In genomic region chr1:54407957-54408700, GRCh38 we compare ENCODE assay signal across 1 cellular context.
TF ChIP-seq lines count a peak whose summit lies in the region.

No MANE protein-coding gene starts in this region.

TF ChIP-seq in K562, 482 proteins besides CTCF, POLR2A, EP300 and RAD21 (continued from another document and continues in another):
- TF ChIP-seq, protein P1, sequence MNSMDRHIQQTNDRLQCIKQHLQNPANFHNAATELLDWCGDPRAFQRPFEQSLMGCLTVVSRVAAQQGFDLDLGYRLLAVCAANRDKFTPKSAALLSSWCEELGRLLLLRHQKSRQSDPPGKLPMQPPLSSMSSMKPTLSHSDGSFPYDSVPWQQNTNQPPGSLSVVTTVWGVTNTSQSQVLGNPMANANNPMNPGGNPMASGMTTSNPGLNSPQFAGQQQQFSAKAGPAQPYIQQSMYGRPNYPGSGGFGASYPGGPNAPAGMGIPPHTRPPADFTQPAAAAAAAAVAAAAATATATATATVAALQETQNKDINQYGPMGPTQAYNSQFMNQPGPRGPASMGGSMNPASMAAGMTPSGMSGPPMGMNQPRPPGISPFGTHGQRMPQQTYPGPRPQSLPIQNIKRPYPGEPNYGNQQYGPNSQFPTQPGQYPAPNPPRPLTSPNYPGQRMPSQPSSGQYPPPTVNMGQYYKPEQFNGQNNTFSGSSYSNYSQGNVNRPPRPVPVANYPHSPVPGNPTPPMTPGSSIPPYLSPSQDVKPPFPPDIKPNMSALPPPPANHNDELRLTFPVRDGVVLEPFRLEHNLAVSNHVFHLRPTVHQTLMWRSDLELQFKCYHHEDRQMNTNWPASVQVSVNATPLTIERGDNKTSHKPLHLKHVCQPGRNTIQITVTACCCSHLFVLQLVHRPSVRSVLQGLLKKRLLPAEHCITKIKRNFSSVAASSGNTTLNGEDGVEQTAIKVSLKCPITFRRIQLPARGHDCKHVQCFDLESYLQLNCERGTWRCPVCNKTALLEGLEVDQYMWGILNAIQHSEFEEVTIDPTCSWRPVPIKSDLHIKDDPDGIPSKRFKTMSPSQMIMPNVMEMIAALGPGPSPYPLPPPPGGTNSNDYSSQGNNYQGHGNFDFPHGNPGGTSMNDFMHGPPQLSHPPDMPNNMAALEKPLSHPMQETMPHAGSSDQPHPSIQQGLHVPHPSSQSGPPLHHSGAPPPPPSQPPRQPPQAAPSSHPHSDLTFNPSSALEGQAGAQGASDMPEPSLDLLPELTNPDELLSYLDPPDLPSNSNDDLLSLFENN (IDR thresholded peaks at IDR 0.05; ENCODE audit: low read depth in 2 of 2, low read length in 2 of 2): 0 out of 4 replicates have a peak, but pooled peaks of 1 of the 2 experiments have one; percentile 24
- peak; percentile 32 for TF ChIP-seq BRD9 (IDR thresholded peaks at IDR 0.05; ENCODE audit: low read depth, partially characterized antibody)
- TF ChIP-seq, protein P2, sequence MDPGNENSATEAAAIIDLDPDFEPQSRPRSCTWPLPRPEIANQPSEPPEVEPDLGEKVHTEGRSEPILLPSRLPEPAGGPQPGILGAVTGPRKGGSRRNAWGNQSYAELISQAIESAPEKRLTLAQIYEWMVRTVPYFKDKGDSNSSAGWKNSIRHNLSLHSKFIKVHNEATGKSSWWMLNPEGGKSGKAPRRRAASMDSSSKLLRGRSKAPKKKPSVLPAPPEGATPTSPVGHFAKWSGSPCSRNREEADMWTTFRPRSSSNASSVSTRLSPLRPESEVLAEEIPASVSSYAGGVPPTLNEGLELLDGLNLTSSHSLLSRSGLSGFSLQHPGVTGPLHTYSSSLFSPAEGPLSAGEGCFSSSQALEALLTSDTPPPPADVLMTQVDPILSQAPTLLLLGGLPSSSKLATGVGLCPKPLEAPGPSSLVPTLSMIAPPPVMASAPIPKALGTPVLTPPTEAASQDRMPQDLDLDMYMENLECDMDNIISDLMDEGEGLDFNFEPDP (CRISPR knock-in tag; IDR thresholded peaks at IDR 0.05): 0 out of 2 replicates have a peak, but pooled peaks have one; percentile 25
- no peak for TF ChIP-seq YBX1 (IDR thresholded peaks at IDR 0.05)
- TF ChIP-seq JUNB (CRISPR knock-in tag; conservative IDR thresholded peaks at IDR 0.05): 0 out of 2 replicates have a peak, but pooled peaks have one; percentile 41
- TF ChIP-seq DACH1 (IDR thresholded peaks at IDR 0.05; ENCODE audit: partially characterized antibody): no peak
- no peak for TF ChIP-seq MYBL2 (IDR thresholded peaks at IDR 0.05; ENCODE audit: low read depth)
- no peak for TF ChIP-seq MYBL2 (CRISPR knock-in tag; IDR thresholded peaks at IDR 0.05; ENCODE audit: borderline replicate concordance)
- no peak for TF ChIP-seq SMC3 (conservative IDR thresholded peaks at IDR 0.05; ENCODE audit: insufficient read depth, low read depth, low read length)
- TF ChIP-seq TRIM28 (IDR thresholded peaks at IDR 0.05): no peak
- 0 out of 2 replicates have a peak, but pooled peaks have one; percentile 36 for TF ChIP-seq TAF7 (tag; IDR thresholded peaks at IDR 0.05)
- TF ChIP-seq HDAC2 (IDR thresholded peaks at IDR 0.05): 0 out of 2 replicates have a peak, but pooled peaks have one; percentile 53
- TF ChIP-seq, protein P3, sequence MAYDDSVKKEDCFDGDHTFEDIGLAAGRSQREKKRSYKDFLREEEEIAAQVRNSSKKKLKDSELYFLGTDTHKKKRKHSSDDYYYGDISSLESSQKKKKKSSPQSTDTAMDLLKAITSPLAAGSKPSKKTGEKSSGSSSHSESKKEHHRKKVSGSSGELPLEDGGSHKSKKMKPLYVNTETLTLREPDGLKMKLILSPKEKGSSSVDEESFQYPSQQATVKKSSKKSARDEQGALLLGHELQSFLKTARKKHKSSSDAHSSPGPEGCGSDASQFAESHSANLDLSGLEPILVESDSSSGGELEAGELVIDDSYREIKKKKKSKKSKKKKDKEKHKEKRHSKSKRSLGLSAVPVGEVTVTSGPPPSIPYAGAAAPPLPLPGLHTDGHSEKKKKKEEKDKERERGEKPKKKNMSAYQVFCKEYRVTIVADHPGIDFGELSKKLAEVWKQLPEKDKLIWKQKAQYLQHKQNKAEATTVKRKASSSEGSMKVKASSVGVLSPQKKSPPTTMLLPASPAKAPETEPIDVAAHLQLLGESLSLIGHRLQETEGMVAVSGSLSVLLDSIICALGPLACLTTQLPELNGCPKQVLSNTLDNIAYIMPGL (CRISPR knock-in tag; IDR thresholded peaks at IDR 0.05): no peak
- TF ChIP-seq HDGF (IDR thresholded peaks at IDR 0.05): 0 out of 2 replicates have a peak, but pooled peaks have one; percentile 39
- TF ChIP-seq ZZZ3 (IDR thresholded peaks at IDR 0.05): no peak
- TF ChIP-seq MAFK (IDR thresholded peaks at IDR 0.05; ENCODE audit: low read length): peak; percentile 63; the same call in 1 of the 2 replicates
- TF ChIP-seq FIP1L1 (IDR thresholded peaks at IDR 0.05; ENCODE audit: low read depth, low read length, poor library complexity, severe bottlenecking): no peak
- TF ChIP-seq CBFA2T2 (conservative IDR thresholded peaks at IDR 0.05): peak; percentile 47
- TF ChIP-seq GATA2 (CRISPR knock-in tag; IDR thresholded peaks at IDR 0.05): 0 out of 2 replicates have a peak, but pooled peaks have one; percentile 26
- TF ChIP-seq ARHGAP35 (IDR thresholded peaks at IDR 0.05; ENCODE audit: partially characterized antibody): no peak
- TF ChIP-seq NRF1 (conservative IDR thresholded peaks at IDR 0.05 in 1 of 2, IDR thresholded peaks at IDR 0.05 in 1 of 2): peak; percentile 20 to 23; a peak in 2 of 4 replicates
- TF ChIP-seq RBM15 (IDR thresholded peaks at IDR 0.05; ENCODE audit: insufficient read depth, low read length): no peak
- peak; percentile 68 for TF ChIP-seq DMBX1 (CRISPR knock-in tag; IDR thresholded peaks at IDR 0.05; ENCODE audit: borderline replicate concordance)
- TF ChIP-seq SNRNP70 (optimal IDR thresholded peaks at IDR 0.05; ENCODE audit: low read depth, low read length): no peak
- no peak for TF ChIP-seq ZNF197 (CRISPR knock-in tag; IDR thresholded peaks at IDR 0.05; ENCODE audit: low read depth)
- TF ChIP-seq HNRNPH1 (optimal IDR thresholded peaks at IDR 0.05; ENCODE audit: low read depth, low read length): no peak
- no peak for TF ChIP-seq CHCHD3 (CRISPR knock-in tag; IDR thresholded peaks at IDR 0.05)
- peak; percentile 71 for TF ChIP-seq ZNF583 (CRISPR knock-in tag; IDR thresholded peaks at IDR 0.05)
- peak; percentile 69 for TF ChIP-seq ZFX (CRISPR knock-in tag; IDR thresholded peaks at IDR 0.05)
- TF ChIP-seq ARID1B (IDR thresholded peaks at IDR 0.05): peak; percentile 83
- peak; percentile 33 for TF ChIP-seq KDM5B (IDR thresholded peaks at IDR 0.05; ENCODE audit: insufficient replicate concordance, low read depth, low read length)
- no peak for TF ChIP-seq GTF2A2 (tag; IDR thresholded peaks at IDR 0.05)
- TF ChIP-seq MEIS2 (IDR thresholded peaks at IDR 0.05; ENCODE audit: partially characterized antibody): peak; percentile 72
- no peak for TF ChIP-seq SIN3B (IDR thresholded peaks at IDR 0.05; ENCODE audit: low read depth)
- peak; percentile 39 for TF ChIP-seq NEUROD1 (IDR thresholded peaks at IDR 0.05; ENCODE audit: borderline replicate concordance, low read depth, low read length, partially characterized antibody)
- TF ChIP-seq ZNF592 (IDR thresholded peaks at IDR 0.05): peak; percentile 78
- no peak for TF ChIP-seq ZNF239 (CRISPR knock-in tag; IDR thresholded peaks at IDR 0.05)
- TF ChIP-seq PBX2 (CRISPR knock-in tag; IDR thresholded peaks at IDR 0.05; ENCODE audit: low read depth): no peak
- TF ChIP-seq PBX2 (tag; conservative IDR thresholded peaks at IDR 0.05; ENCODE audit: low read depth): no peak; the same call in 1 of the 2 replicates
- no peak for TF ChIP-seq SRSF1 (IDR thresholded peaks at IDR 0.05; ENCODE audit: low read depth, low read length)
- TF ChIP-seq, protein P4, sequence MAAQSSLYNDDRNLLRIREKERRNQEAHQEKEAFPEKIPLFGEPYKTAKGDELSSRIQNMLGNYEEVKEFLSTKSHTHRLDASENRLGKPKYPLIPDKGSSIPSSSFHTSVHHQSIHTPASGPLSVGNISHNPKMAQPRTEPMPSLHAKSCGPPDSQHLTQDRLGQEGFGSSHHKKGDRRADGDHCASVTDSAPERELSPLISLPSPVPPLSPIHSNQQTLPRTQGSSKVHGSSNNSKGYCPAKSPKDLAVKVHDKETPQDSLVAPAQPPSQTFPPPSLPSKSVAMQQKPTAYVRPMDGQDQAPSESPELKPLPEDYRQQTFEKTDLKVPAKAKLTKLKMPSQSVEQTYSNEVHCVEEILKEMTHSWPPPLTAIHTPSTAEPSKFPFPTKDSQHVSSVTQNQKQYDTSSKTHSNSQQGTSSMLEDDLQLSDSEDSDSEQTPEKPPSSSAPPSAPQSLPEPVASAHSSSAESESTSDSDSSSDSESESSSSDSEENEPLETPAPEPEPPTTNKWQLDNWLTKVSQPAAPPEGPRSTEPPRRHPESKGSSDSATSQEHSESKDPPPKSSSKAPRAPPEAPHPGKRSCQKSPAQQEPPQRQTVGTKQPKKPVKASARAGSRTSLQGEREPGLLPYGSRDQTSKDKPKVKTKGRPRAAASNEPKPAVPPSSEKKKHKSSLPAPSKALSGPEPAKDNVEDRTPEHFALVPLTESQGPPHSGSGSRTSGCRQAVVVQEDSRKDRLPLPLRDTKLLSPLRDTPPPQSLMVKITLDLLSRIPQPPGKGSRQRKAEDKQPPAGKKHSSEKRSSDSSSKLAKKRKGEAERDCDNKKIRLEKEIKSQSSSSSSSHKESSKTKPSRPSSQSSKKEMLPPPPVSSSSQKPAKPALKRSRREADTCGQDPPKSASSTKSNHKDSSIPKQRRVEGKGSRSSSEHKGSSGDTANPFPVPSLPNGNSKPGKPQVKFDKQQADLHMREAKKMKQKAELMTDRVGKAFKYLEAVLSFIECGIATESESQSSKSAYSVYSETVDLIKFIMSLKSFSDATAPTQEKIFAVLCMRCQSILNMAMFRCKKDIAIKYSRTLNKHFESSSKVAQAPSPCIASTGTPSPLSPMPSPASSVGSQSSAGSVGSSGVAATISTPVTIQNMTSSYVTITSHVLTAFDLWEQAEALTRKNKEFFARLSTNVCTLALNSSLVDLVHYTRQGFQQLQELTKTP (IDR thresholded peaks at IDR 0.05; ENCODE audit: low read depth in 1 of 2, partially characterized antibody in 2 of 2): peak in 1 of 2 experiments; percentile 89
- TF ChIP-seq POLR2B (IDR thresholded peaks at IDR 0.05; ENCODE audit: low read depth, partially characterized antibody): no peak
- no peak for TF ChIP-seq SMAD2 (IDR thresholded peaks at IDR 0.05; ENCODE audit: low read depth, low read length)
- no peak for TF ChIP-seq NR2C2 (CRISPR knock-in tag; IDR thresholded peaks at IDR 0.05)
- peak; percentile 86 for TF ChIP-seq NR2C2 (tag; IDR thresholded peaks at IDR 0.05)
- peak; percentile 48; the same call in 1 of the 2 replicates for TF ChIP-seq POLR2AphosphoS5 (IDR thresholded peaks at IDR 0.05; ENCODE audit: control insufficient read depth, insufficient read depth, low read depth, low read length)
- no peak for TF ChIP-seq PCBP1 (IDR thresholded peaks at IDR 0.05; ENCODE audit: low read depth, low read length, poor library complexity, severe bottlenecking)
- no peak for TF ChIP-seq TCF7L2 (IDR thresholded peaks at IDR 0.05; ENCODE audit: low read depth, low read length)
